Comparison of ENCODE assay signal across 7 cellular contexts in the genomic region with DNA sequence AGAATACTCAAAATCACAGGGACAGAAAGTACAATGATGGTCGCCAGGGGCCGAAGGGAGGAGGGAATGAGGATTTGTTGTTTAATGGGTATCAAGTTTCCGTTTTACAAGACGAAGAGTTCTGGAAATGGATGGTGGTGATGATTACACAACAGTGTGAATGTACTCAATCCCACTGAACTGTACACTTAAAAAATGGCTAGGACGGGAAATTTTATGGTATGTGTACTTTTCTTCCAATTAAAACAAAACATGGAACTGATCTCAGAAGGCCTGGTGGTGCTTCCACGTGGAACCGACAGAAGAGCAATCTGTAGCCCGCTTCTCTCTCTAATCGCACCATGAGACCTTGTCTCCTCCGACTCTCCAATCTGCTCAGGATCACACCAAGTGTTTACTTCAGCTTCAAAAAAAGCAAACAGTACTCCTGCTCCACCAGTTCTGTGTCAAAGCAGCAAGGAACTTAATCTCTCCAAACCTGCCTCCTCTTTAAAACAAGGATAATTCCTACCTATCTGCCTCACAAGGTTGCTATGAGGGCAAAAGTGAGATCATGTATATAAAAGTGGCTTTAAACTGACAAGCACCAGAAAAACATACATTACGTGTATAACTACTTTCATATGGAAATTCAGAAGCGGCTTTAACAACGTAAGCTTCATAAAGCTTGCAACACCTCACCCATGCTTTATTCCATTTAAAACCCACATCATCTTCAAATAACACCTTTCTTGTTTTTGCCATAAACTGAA. TPM values are rescaled to one million over a fixed set of nuclear protein-coding genes. Genes with fewer than 3 reads are reported as not detected.
DNase-seq lines count a peak whose midpoint lies in the region; TF ChIP-seq lines count a peak whose summit lies in the region.

No MANE protein-coding gene starts in this region.

- DNase-seq in GF-D8 (lab: John Stamatoyannopoulos, UW) = peak; percentile 26
- peak; percentile 12 for DNase-seq in NCI-H128 (lab: John Stamatoyannopoulos, UW; ENCODE audit: unreplicated experiment)
- no peak for DNase-seq in ascending aorta (ENCODE audit: low spot score in 2 of 2)
- DNase-seq in kidney tubule cell (ENCODE audit: low spot score) = peak; percentile 18
- no peak for DNase-seq in thyroid gland
- DNase-seq in stimulated activated CD8-positive, alpha-beta memory T cell treated with anti-CD3 and anti-CD28 coated beads, Interleukin-4, amount 100 ng/mL, for 48 hours = no peak
- no peak for DNase-seq in CD1c-positive myeloid dendritic cell (ENCODE audit: extremely low spot score)

- H3K27me3 ChIP-seq in ascending aorta (no peaks in the 10 kb centered on the region), thyroid gland (no peaks in the 10 kb centered on the region)

- H3K4me3 ChIP-seq in ascending aorta (peak overlapping the region; percentile 92 to 98), thyroid gland (replicated peaks in 1 of 3) (peak overlapping the region; percentile 60 to 83 (median 77))

- intact Hi-C loops in ascending aorta (cut with DNase I) (no loop called here), thyroid gland (cut with DNase I) (no loop called here)

- H3K36me3 ChIP-seq in ascending aorta (no peaks in the 10 kb centered on the region), thyroid gland (no peaks in the 10 kb centered on the region)

- no peak for TF ChIP-seq CTCF in ascending aorta (IDR thresholded peaks at IDR 0.05)
- no peak for TF ChIP-seq CTCF in thyroid gland (IDR thresholded peaks at IDR 0.05)

- H3K4me1 ChIP-seq in ascending aorta = peaks cover 7 to 14% of the 10 kb centered on the region in 2 donors
- H3K4me1 ChIP-seq in thyroid gland = peaks cover 13 to 19% of the 10 kb centered on the region in 2 donors

- H3K27ac ChIP-seq in ascending aorta = peak overlapping the region; percentile 97 to 99
- H3K27ac ChIP-seq in thyroid gland = peak overlapping the region; percentile 14 to 95 (median 86)

- H3K9me3 ChIP-seq in ascending aorta = no peaks in the 10 kb centered on the region
- H3K9me3 ChIP-seq in thyroid gland = no peaks in the 10 kb centered on the region

- TF ChIP-seq POLR2A in thyroid gland (IDR thresholded peaks at IDR 0.05) = no peak

- WGBS in thyroid gland, 2 donors = 37 to 40% methylated on average over 13 of the region's 13 CpGs

RNA-seq across cellular contexts. Expression of a gene that starts 2.1 kb away (rescaled TPM):
- total RNA-seq in ascending aorta (32.6 TPM), thyroid gland (100 to 1,000 TPM in 1 of 4 donors, 10 to 100 TPM in 3; 78.1 to 128 (median 81.5) TPM)

RNA-seq across cellular contexts. Expression of a gene that starts 42.9 kb away (rescaled TPM):
- total RNA-seq in ascending aorta (3.1 TPM), thyroid gland (10 to 100 TPM; 26.2 to 82.4 (median 36.0) TPM)

Comparison
In these comparisons a context has a peak if more than half of its experiments do, and no peak if none do; other contexts are left out.
1. DNase-seq: peak in GF-D8 (single experiment), NCI-H128 (single experiment) and kidney tubule cell (single experiment); none in ascending aorta (0 of 2), thyroid gland (0 of 2), stimulated activated CD8-positive, alpha-beta memory T cell treated with anti-CD3 and anti-CD28 coated beads, Interleukin-4, amount 100 ng/mL, for 48 hours (single experiment) and CD1c-positive myeloid dendritic cell (single experiment).